ENCODE assay signal across 33 cellular contexts in genomic region chr15:42449770-42450433, GRCh38.
"Had no signal": no experiment of that assay in that cellular context is flagged by ENCODE, and none has a peak within 500 bp of the region (broad histone marks: within the 10 kb centered on the region; RNA-seq: fewer than 3 reads in every experiment).

No MANE protein-coding gene starts in this region.

- H3K27ac ChIP-seq: adrenal gland, body of pancreas, colonic mucosa, epithelial cell of prostate, parathyroid adenoma, right lobe of liver, thoracic aorta, vagina had no signal

- H3K4me3 Mint-ChIP-seq: activated naive CD8-positive, alpha-beta T cell treated with anti-CD3 and anti-CD28 coated beads for 36 hours; immature natural killer cell; mesothelial cell of epicardium; naive thymus-derived CD4-positive, alpha-beta T cell; neural crest cell; stimulated activated effector memory CD8-positive, alpha-beta T cell treated with anti-CD3 and anti-CD28 coated beads, Interleukin-12 subunit alpha, Interleukin-12 subunit beta, amount 100 ng/mL, for 72 hours; stimulated activated naive CD8-positive, alpha-beta T cell treated with anti-CD3 and anti-CD28 coated beads, Interleukin-15, Interleukin-2, amounts not matched to agents 100 ng/mL and 50 ng/mL, for 24 hours; T-helper 2 cell treated with Interferon-gamma antibody and Interleukin-4, amounts not matched to agents 5 μg/mL and 100 μg/mL, for 36 hours had no signal

- H3K9me3 Mint-ChIP-seq: activated naive CD8-positive, alpha-beta T cell treated with anti-CD3 and anti-CD28 coated beads for 36 hours; immature natural killer cell; mesothelial cell of epicardium; naive thymus-derived CD4-positive, alpha-beta T cell; neural crest cell; stimulated activated effector memory CD8-positive, alpha-beta T cell treated with anti-CD3 and anti-CD28 coated beads, Interleukin-12 subunit alpha, Interleukin-12 subunit beta, amount 100 ng/mL, for 72 hours; stimulated activated naive CD8-positive, alpha-beta T cell treated with anti-CD3 and anti-CD28 coated beads, Interleukin-15, Interleukin-2, amounts not matched to agents 100 ng/mL and 50 ng/mL, for 24 hours; T-helper 2 cell treated with Interferon-gamma antibody and Interleukin-4, amounts not matched to agents 5 μg/mL and 100 μg/mL, for 36 hours had no signal

- H3K9me3 ChIP-seq: adrenal gland, body of pancreas, colonic mucosa, right lobe of liver, thoracic aorta, vagina had no signal

- DNase-seq: activated CD4-positive, alpha-beta T cell treated with anti-CD3 and anti-CD28 coated beads for 4 hours; activated CD4-positive, alpha-beta T cell treated with anti-CD3 and anti-CD28 coated beads, Interleukin-2, amount 50 U/mL, for 48 hours; activated CD8-positive, alpha-beta memory T cell treated with anti-CD3 and anti-CD28 coated beads for 24 hours; activated effector memory CD4-positive, alpha-beta T cell treated with Interleukin-2 at 50 U/mL for 16 hours; activated naive CD4-positive, alpha-beta T cell treated with Interleukin-2 at 50 U/mL for 16 hours; activated naive CD8-positive, alpha-beta T cell treated with anti-CD3 and anti-CD28 coated beads for 36 hours; adrenal gland; aorta; body of pancreas; cerebellar nuclear complex; colonic mucosa; effector CD8-positive, alpha-beta T cell; hypothalamus; immature natural killer cell; kidney; left colon; mammary epithelial cell; naive thymus-derived CD4-positive, alpha-beta T cell; occipital lobe; right lobe of liver; stimulated activated CD4-positive, alpha-beta T cell treated with anti-CD3 and anti-CD28 coated beads, Interleukin-4, amount 100 ng/mL, for 24 hours; T-helper 1 cell; trophoblast cell had no signal

- H3K4me1 Mint-ChIP-seq: activated naive CD8-positive, alpha-beta T cell treated with anti-CD3 and anti-CD28 coated beads for 36 hours; immature natural killer cell; mesothelial cell of epicardium; neural crest cell had no signal

- H3K27me3 ChIP-seq: adrenal gland, body of pancreas, colonic mucosa, right lobe of liver, vagina had no signal

- H3K79me2 ChIP-seq: parathyroid adenoma had no signal

- ATAC-seq: body of pancreas; left colon; naive thymus-derived CD4-positive, alpha-beta T cell; right lobe of liver; stimulated activated effector memory CD8-positive, alpha-beta T cell treated with anti-CD3 and anti-CD28 coated beads, Interleukin-12 subunit alpha, Interleukin-12 subunit beta, amount 100 ng/mL, for 72 hours had no signal

- H3K4me1 ChIP-seq: body of pancreas, colonic mucosa, parathyroid adenoma, right lobe of liver had no signal

- H3K9ac ChIP-seq: parathyroid adenoma had no signal

- H3K27ac Mint-ChIP-seq: activated naive CD8-positive, alpha-beta T cell treated with anti-CD3 and anti-CD28 coated beads for 36 hours; immature natural killer cell; mesothelial cell of epicardium; T-helper 2 cell treated with Interferon-gamma antibody and Interleukin-4, amounts not matched to agents 5 μg/mL and 100 μg/mL, for 36 hours had no signal

- H3K27me3 Mint-ChIP-seq: activated naive CD8-positive, alpha-beta T cell treated with anti-CD3 and anti-CD28 coated beads for 36 hours; naive thymus-derived CD4-positive, alpha-beta T cell; stimulated activated naive CD8-positive, alpha-beta T cell treated with anti-CD3 and anti-CD28 coated beads, Interleukin-15, Interleukin-2, amounts not matched to agents 100 ng/mL and 50 ng/mL, for 24 hours had no signal

- H2AFZ ChIP-seq: parathyroid adenoma had no signal

- H3K4me3 ChIP-seq: adrenal gland, body of pancreas, colonic mucosa, right lobe of liver, skin epidermis, thoracic aorta, vagina had no signal
